ENCODE assay signal across 18 cellular contexts in genomic region chr15:25848325-25848724, GRCh38. TPM values are rescaled to one million over a fixed set of nuclear protein-coding genes. Genes with fewer than 3 reads are reported as not detected.
DNase-seq lines count a peak whose midpoint lies in the region; ATAC-seq and TF ChIP-seq lines count a peak whose summit lies in the region.
"Had no signal": no experiment of that assay in that cellular context is flagged by ENCODE, and none has a peak within 500 bp of the region (broad histone marks: within the 10 kb centered on the region; RNA-seq: fewer than 3 reads in every experiment).

No MANE protein-coding gene starts in this region.

- H3K4me3 ChIP-seq in osteoblast (ENCODE audit: insufficient read depth, low read length): no peak overlapping the region
- H3K4me3 ChIP-seq: lower lobe of right lung, PC-9 had no signal

- ATAC-seq in central memory CD8-positive, alpha-beta T cell (replicated peaks; ENCODE audit: extremely low read depth, poor library complexity, severe bottlenecking): no peak
- no peak for ATAC-seq in Right ventricle myocardium superior (ENCODE audit: poor library complexity)

- H4K20me1 ChIP-seq in osteoblast (ENCODE audit: insufficient read depth, low read length): no peaks in the 10 kb centered on the region

- H3K27me3 Mint-ChIP-seq in activated CD4-positive, alpha-beta T cell treated with anti-CD3 and anti-CD28 coated beads, Interleukin-2, amount 10 ng/mL, durations not matched to agents 24 days and 14 days: no peaks in the 10 kb centered on the region
- H3K27me3 Mint-ChIP-seq in HFFc6 (ENCODE audit: insufficient read depth): peaks cover 7% of the 10 kb centered on the region
- H3K27me3 Mint-ChIP-seq in central memory CD8-positive, alpha-beta T cell: no peaks in the 10 kb centered on the region

- intact Hi-C loops in activated CD4-positive, alpha-beta T cell treated with anti-CD3 and anti-CD28 coated beads, Interleukin-2, amount 10 ng/mL, durations not matched to agents 24 days and 14 days (cut with micrococcal nuclease): no loop called here
- intact Hi-C loops in Right ventricle myocardium superior (cut with DNase I): no loop called here

- DNase-seq in activated CD4-positive, alpha-beta T cell treated with anti-CD3 and anti-CD28 coated beads, Interleukin-2, amount 10 ng/mL, durations not matched to agents 24 days and 14 days: no peak
- DNase-seq in activated CD4-positive, alpha-beta T cell treated with anti-CD3 and anti-CD28 coated beads, Interleukin-2, amount 50 U/mL, for 48 hours: no peak
- DNase-seq in HFFc6 (no peak), osteoblast (ENCODE audit: insufficient read length, low spot score, missing footprints) (no peak), LoVo (ENCODE audit: low spot score) (no peak), occipital lobe (lab: John Stamatoyannopoulos, UW) (no peak), Right ventricle myocardium superior (no peak)
- DNase-seq in central memory CD8-positive, alpha-beta T cell (ENCODE audit: low spot score in 2 of 2): no peak
- DNase-seq: esophagus squamous epithelium; HCEC 1CT; lower lobe of right lung; NCI-H748 treated with DMSO at 0.1 percent for 48 hours; PC-9; stimulated activated naive CD4-positive, alpha-beta T cell treated with Interleukin-2 at 50 U/mL for 16 hours had no signal

- peak overlapping the region; percentile 57 for H3K27ac Mint-ChIP-seq in activated CD4-positive, alpha-beta T cell treated with anti-CD3 and anti-CD28 coated beads, Interleukin-2, amount 10 ng/mL, durations not matched to agents 24 days and 14 days
- H3K27ac Mint-ChIP-seq in HFFc6: peak overlapping the region; percentile 94
- peak overlapping the region; percentile 91 for H3K27ac Mint-ChIP-seq in central memory CD8-positive, alpha-beta T cell (ENCODE audit: low read depth)

- peak overlapping the region; percentile 42 for H3K4me3 Mint-ChIP-seq in activated CD4-positive, alpha-beta T cell treated with anti-CD3 and anti-CD28 coated beads, Interleukin-2, amount 10 ng/mL, durations not matched to agents 24 days and 14 days
- H3K4me3 Mint-ChIP-seq in HFFc6: peak overlapping the region; percentile 21; the same call in 1 of the 2 replicates
- no peak overlapping the region for H3K4me3 Mint-ChIP-seq in central memory CD8-positive, alpha-beta T cell

- no peaks in the 10 kb centered on the region for H3K9me3 Mint-ChIP-seq in activated CD4-positive, alpha-beta T cell treated with anti-CD3 and anti-CD28 coated beads, Interleukin-2, amount 10 ng/mL, durations not matched to agents 24 days and 14 days
- no peaks in the 10 kb centered on the region for H3K9me3 Mint-ChIP-seq in HFFc6
- no peaks in the 10 kb centered on the region for H3K9me3 Mint-ChIP-seq in central memory CD8-positive, alpha-beta T cell
- H3K9me3 Mint-ChIP-seq: nephron had no signal

- H3K4me2 ChIP-seq in osteoblast (ENCODE audit: insufficient read depth, low read length): no peak overlapping the region
- H3K4me2 ChIP-seq: PC-9 had no signal

- peaks cover 41% of the 10 kb centered on the region for H3K36me3 Mint-ChIP-seq in activated CD4-positive, alpha-beta T cell treated with anti-CD3 and anti-CD28 coated beads, Interleukin-2, amount 10 ng/mL, durations not matched to agents 24 days and 14 days (ENCODE audit: low read depth)
- peaks cover 5% of the 10 kb centered on the region; the same call in 1 of the 2 replicates for H3K36me3 Mint-ChIP-seq in HFFc6 (ENCODE audit: low read depth)
- H3K36me3 Mint-ChIP-seq in central memory CD8-positive, alpha-beta T cell (ENCODE audit: insufficient read depth): peaks cover 4% of the 10 kb centered on the region

- TF ChIP-seq CTCF in HFFc6 (IDR thresholded peaks at IDR 0.05) (0 out of 2 replicates have a peak, but pooled peaks have one; percentile 13), osteoblast (IDR thresholded peaks at IDR 0.05; ENCODE audit: extremely low read depth, low read depth, low read length) (no peak)

- peak overlapping the region; percentile 97 for H3K27ac ChIP-seq in osteoblast (ENCODE audit: low read depth, low read length)
- H3K27ac ChIP-seq: lower lobe of right lung, PC-9, VCaP had no signal

- peaks cover 70% of the 10 kb centered on the region for H3K4me1 Mint-ChIP-seq in activated CD4-positive, alpha-beta T cell treated with anti-CD3 and anti-CD28 coated beads, Interleukin-2, amount 10 ng/mL, durations not matched to agents 24 days and 14 days
- H3K4me1 Mint-ChIP-seq in HFFc6 (ENCODE audit: low read depth): peaks cover 85% of the 10 kb centered on the region
- peaks cover 60% of the 10 kb centered on the region for H3K4me1 Mint-ChIP-seq in central memory CD8-positive, alpha-beta T cell

- no peak overlapping the region for H2AFZ ChIP-seq in osteoblast (ENCODE audit: low read length)
- H2AFZ ChIP-seq: PC-9 had no signal

- no peaks in the 10 kb centered on the region for H3K27me3 ChIP-seq in osteoblast (ENCODE audit: insufficient read depth, low read length)
- H3K27me3 ChIP-seq: esophagus squamous epithelium had no signal

- no peaks in the 10 kb centered on the region for H3K9me3 ChIP-seq in osteoblast (ENCODE audit: low read depth, low read length)
- H3K9me3 ChIP-seq: esophagus squamous epithelium, lower lobe of right lung had no signal

- no peaks in the 10 kb centered on the region for H3K36me3 ChIP-seq in osteoblast (ENCODE audit: insufficient read depth, low read length)
- H3K36me3 ChIP-seq: esophagus squamous epithelium, lower lobe of right lung had no signal

- H3K4me1 ChIP-seq in osteoblast (ENCODE audit: insufficient read depth, low read length): peaks cover 36% of the 10 kb centered on the region

- peaks cover 76% of the 10 kb centered on the region for H3K79me2 ChIP-seq in osteoblast (ENCODE audit: insufficient read depth, low read length)

RNA-seq across cellular contexts. Expression of gene ATP10A, which starts 14.8 kb away (rescaled TPM):
- total RNA-seq in activated CD4-positive, alpha-beta T cell treated with anti-CD3 and anti-CD28 coated beads, Interleukin-2, amount 10 ng/mL, durations not matched to agents 24 days and 14 days: 42.7 and 48.0 TPM in 2 replicates
- total RNA-seq in HFFc6 (2021; fragmentation: NEBNext Ultra II Directional; extraction: Animal tissue kit (Norgen Biotek cat#: 25700)): 10 to 100 TPM; 31.0 to 39.5 (median 33.9) TPM
- total RNA-seq in osteoblast: 26.5 and 32.9 TPM in 2 replicates
- 0.78 TPM for total RNA-seq in occipital lobe
- total RNA-seq in Right ventricle myocardium superior: 0.75 TPM
- total RNA-seq: A172, HT-29, PC-9 had no signal

Comparison
In these comparisons a context has a peak if more than half of its experiments do, and no peak if none do; other contexts are left out.
1. RNA of gene ATP10A, which starts 14.8 kb away (total RNA-seq): 42.7 to 48.0 TPM in activated CD4-positive, alpha-beta T cell treated with anti-CD3 and anti-CD28 coated beads, Interleukin-2, amount 10 ng/mL, durations not matched to agents 24 days and 14 days, 31.0 to 39.5 TPM in HFFc6 and 26.5 to 32.9 TPM in osteoblast; 0.78 TPM in occipital lobe (single experiment) and 0.75 TPM in Right ventricle myocardium superior (single experiment); every median in the first group is over 10 times any median in the second.
2. Peak in every context shown above with its lines, with median percentiles within 50 percentile points of each other: H3K27ac Mint-ChIP-seq.